ENCODE assay signal across 7 cellular contexts in the genomic region with DNA sequence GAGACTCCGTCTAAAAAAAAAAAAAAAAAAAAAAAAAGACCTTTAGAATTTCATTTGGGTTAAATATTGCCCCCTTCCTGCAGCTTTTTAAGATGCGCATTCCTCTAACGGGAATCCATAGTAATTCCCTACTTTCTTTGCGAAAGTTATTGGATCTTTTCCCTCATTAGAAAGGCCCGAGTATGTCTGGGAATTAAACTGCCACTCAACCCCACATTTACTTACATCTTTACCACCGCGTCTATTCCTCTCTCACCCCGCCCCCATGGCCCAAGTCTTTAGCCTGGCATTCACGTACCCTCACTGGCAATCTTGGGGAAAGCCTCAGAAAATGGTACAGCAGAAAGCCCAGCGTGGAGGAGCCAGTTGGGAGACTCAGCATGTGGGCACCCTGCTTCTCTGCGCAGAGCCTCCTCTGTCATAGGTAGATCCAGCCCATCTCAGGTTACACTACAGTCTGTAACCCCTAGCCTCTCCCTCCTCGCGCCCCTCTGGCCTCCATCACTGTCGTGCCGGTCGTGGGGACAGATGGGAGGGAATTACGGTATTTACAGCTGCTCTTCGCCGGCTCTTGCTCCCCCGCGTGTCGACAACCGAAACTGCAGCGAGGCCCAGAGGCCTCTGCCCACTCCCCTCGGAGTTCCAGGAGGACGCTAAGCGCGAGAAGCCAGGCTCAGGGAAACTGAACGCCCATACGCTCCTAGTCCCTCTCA. TPM values are rescaled to one million over a fixed set of nuclear protein-coding genes. Genes with fewer than 3 reads are reported as not detected.
DNase-seq lines count a peak whose midpoint lies in the region; ATAC-seq lines count a peak whose summit lies in the region.

No MANE protein-coding gene starts in this region.

- H3K36me3 Mint-ChIP-seq in activated CD8-positive, alpha-beta memory T cell treated with anti-CD3 and anti-CD28 coated beads, Interleukin-2, amount 10 ng/mL, durations not matched to agents 7 days and 5 days: peaks cover 17% of the 10 kb centered on the region
- H3K36me3 Mint-ChIP-seq in memory B cell: peaks cover 6% of the 10 kb centered on the region

- peak overlapping the region; percentile 24 for H3K4me3 ChIP-seq in endocrine pancreas (ENCODE audit: control insufficient read depth, insufficient read depth, low read length)

- peaks cover 39% of the 10 kb centered on the region for H3K4me1 Mint-ChIP-seq in activated CD8-positive, alpha-beta memory T cell treated with anti-CD3 and anti-CD28 coated beads, Interleukin-2, amount 10 ng/mL, durations not matched to agents 7 days and 5 days
- H3K4me1 Mint-ChIP-seq in memory B cell: peaks cover 24% of the 10 kb centered on the region

- CTCF ChIA-PET in activated CD8-positive, alpha-beta memory T cell treated with anti-CD3 and anti-CD28 coated beads, Interleukin-2, amount 10 ng/mL, durations not matched to agents 7 days and 5 days (lab: Charles Lee): interaction anchor here (0.6 to 5.5 kb wide), 22 partner anchors 9 to 721 kb away, joined by 3 to 42 read pairs (median 4); a partner anchor contains a TSS

- H3K27ac Mint-ChIP-seq in activated CD8-positive, alpha-beta memory T cell treated with anti-CD3 and anti-CD28 coated beads, Interleukin-2, amount 10 ng/mL, durations not matched to agents 7 days and 5 days: peak overlapping the region; percentile 56
- H3K27ac Mint-ChIP-seq in memory B cell: peak overlapping the region; percentile 24

- no peaks in the 10 kb centered on the region for H3K27me3 ChIP-seq in endocrine pancreas (ENCODE audit: control insufficient read depth, insufficient read depth, low read length)

- peak overlapping the region; percentile 66 for H3K4me3 Mint-ChIP-seq in activated CD8-positive, alpha-beta memory T cell treated with anti-CD3 and anti-CD28 coated beads, Interleukin-2, amount 10 ng/mL, durations not matched to agents 7 days and 5 days
- peak overlapping the region; percentile 75 for H3K4me3 Mint-ChIP-seq in memory B cell

- H3K9me3 Mint-ChIP-seq in activated CD8-positive, alpha-beta memory T cell treated with anti-CD3 and anti-CD28 coated beads, Interleukin-2, amount 10 ng/mL, durations not matched to agents 7 days and 5 days (ENCODE audit: low read depth): peaks cover 6% of the 10 kb centered on the region
- peaks cover 2% of the 10 kb centered on the region for H3K9me3 Mint-ChIP-seq in memory B cell

- H3K27me3 Mint-ChIP-seq in activated CD8-positive, alpha-beta memory T cell treated with anti-CD3 and anti-CD28 coated beads, Interleukin-2, amount 10 ng/mL, durations not matched to agents 7 days and 5 days: peaks cover 7% of the 10 kb centered on the region
- peaks cover 6% of the 10 kb centered on the region for H3K27me3 Mint-ChIP-seq in memory B cell

- H3K36me3 ChIP-seq in endocrine pancreas (ENCODE audit: control insufficient read depth, insufficient read depth, low read length): no peaks in the 10 kb centered on the region

- ATAC-seq in GM19025 (IDR thresholded peaks at IDR 0.05; ENCODE audit: low read depth, unreplicated experiment) (peak; percentile 43), memory B cell (ENCODE audit: low read depth) (peak; percentile 79)
- peak; percentile 87 for ATAC-seq in activated CD8-positive, alpha-beta memory T cell treated with anti-CD3 and anti-CD28 coated beads, Interleukin-2, amount 10 ng/mL, durations not matched to agents 7 days and 5 days

- H3K9me3 ChIP-seq in endocrine pancreas (ENCODE audit: control insufficient read depth, low read length): peaks cover 4% of the 10 kb centered on the region

- H3K4me1 ChIP-seq in endocrine pancreas (ENCODE audit: control insufficient read depth, insufficient read depth, low read length): no peaks in the 10 kb centered on the region

- peak; percentile 97 for DNase-seq in NCI-H2171 treated with DMSO at 0.1 percent for 48 hours (lab: John Stamatoyannopoulos, UW)
- DNase-seq in activated CD8-positive, alpha-beta memory T cell treated with anti-CD3 and anti-CD28 coated beads, Interleukin-2, amount 10 ng/mL, durations not matched to agents 7 days and 5 days: peak; percentile 86
- DNase-seq in memory B cell (ENCODE audit: low spot score in 2 of 2): peak; percentile 74 to 86
- DNase-seq in stimulated activated CD4-positive, alpha-beta T cell treated with anti-CD3 and anti-CD28 coated beads, TNF-alpha, amount 100 ng/mL, for 48 hours (ENCODE audit: low read depth in 3 of 3): peak; percentile 59 to 78 (median 61)
- DNase-seq in NCI-H510A (lab: John Stamatoyannopoulos, UW): no peak

- H3K9ac ChIP-seq in endocrine pancreas (ENCODE audit: control insufficient read depth, insufficient read depth, low read length): peak overlapping the region; percentile 47

RNA-seq across cellular contexts. Expression of a gene that starts 6.4 kb away (rescaled TPM):
- 10 to 100 TPM; 13.4 to 24.4 TPM for total RNA-seq in activated CD8-positive, alpha-beta memory T cell treated with anti-CD3 and anti-CD28 coated beads, Interleukin-2, amount 10 ng/mL, durations not matched to agents 7 days and 5 days
